ENCODE assay signal across 8 cellular contexts in the genomic region with DNA sequence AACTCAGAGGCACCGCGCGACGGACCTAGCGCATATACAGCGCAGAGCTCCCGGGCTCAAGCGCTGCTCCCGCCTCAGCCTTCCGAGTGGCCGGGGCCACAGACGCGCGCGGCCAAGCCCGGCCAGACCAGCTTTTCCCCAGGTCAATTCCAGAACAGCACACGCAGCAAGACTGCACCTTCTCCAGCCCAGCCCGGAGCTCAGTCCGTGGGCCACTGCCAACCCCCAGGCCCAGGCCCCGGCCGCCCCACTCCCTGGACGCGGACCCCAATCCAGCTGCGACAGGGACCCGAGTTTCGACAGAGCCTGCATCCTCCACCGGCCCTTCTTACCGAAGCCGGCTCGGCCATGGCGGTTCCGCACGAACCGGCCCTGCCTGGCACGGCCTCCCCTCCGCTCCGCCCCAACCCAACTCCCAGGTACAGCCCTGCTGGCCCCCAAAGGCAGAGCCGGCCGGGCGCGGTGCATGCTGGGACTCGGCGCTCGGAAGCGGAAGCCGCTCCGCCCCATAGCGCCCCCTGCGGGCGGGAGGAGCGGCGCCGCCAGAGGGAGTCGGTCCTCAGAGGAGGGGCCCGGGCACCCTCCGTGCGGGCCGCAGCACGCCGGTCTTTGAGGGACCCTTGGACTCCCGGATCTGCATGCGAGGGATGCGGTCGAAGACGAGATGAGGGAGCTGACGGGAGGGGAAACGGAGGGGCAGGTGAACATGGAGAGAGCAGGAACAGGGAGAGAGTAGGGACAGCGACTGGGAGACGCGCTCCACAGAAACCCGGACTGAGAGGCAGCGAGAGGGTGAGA. TPM values are rescaled to one million over a fixed set of nuclear protein-coding genes. Genes with fewer than 3 reads are reported as not detected.
DNase-seq lines count a peak whose midpoint lies in the region; ATAC-seq, FAIRE-seq and TF ChIP-seq lines count a peak whose summit lies in the region.

A gene with protein sequence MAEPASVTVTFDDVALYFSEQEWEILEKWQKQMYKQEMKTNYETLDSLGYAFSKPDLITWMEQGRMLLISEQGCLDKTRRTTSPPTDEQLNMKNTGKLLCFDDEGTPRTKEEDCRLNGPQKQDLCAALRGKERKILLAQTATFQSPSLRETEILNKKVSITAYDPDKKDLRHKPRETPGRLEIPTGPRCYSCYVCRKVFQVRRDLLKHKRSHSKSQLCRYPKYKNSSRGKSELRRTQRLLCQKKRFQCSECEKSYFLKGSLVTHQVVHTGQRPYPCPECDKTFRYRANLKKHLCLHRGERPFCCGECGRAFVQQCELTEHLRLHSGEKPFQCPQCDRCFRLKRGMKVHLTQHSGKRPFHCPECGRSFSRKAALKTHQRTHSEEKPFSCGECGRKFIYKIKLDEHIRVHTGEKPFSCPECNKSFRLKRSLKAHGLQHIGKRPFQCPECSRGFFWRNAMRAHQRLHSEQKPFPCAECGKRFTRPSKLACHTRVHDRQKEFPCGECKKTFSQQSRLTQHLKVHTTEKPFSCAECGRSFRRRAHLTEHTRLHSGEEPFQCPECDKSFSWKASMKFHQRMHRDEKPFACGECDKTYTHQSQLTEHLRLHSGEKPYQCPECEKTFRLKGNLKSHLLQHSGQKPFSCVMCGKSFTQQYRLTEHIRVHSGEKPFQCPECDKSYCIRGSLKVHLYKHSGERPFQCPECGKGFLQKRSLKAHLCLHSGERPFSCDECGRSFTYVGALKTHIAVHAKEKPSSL (minus strand): TSS at position 461 of the 798 bp plus-strand sequence. CDS start 111 bp downstream, at position 350.

- RAD21 ChIA-PET in HCT116 (lab: Charles Lee; ENCODE audit: low non-redundant PET in 1 of 2, low total read pairs in 2 of 2, uncharacterized antibody in 2 of 2, unreplicated experiment in 2 of 2), result no interaction called here

- no peaks in the 10 kb centered on the region for H3K9me2 ChIP-seq in HCT116 (ENCODE audit: insufficient read depth)
- no peaks in the 10 kb centered on the region for H3K9me2 ChIP-seq in MM.1S (replicated peaks; ENCODE audit: insufficient read depth, low read length)

- H3K36me3 ChIP-seq in HCT116 (ENCODE audit: control insufficient read depth in 1 of 2, insufficient read depth in 2 of 2, low read length in 2 of 2), result peaks cover 0 to 11% of the 10 kb centered on the region in 2 experiments; a peak in 3 of 4 replicates
- H3K36me3 ChIP-seq in MM.1S (replicated peaks; ENCODE audit: insufficient read depth, low read length), result peaks cover 12% of the 10 kb centered on the region

- H3K79me2 ChIP-seq in HCT116 (ENCODE audit: insufficient read depth, low read length), result peaks cover 26% of the 10 kb centered on the region
- peaks cover 32% of the 10 kb centered on the region for H3K79me2 ChIP-seq in MM.1S (ENCODE audit: low read length)

- H3K9ac ChIP-seq in HCT116 (ENCODE audit: low read length) (peak within 1 kb of the TSS; percentile 91), MM.1S (ENCODE audit: low read length) (peak within 1 kb of the TSS; percentile 98)

- H3K4me1 ChIP-seq in HCT116 (ENCODE audit: control insufficient read depth in 1 of 2, insufficient read depth in 2 of 2, low read length in 2 of 2), result peaks cover 10 to 27% of the 10 kb centered on the region in 2 experiments
- H3K4me1 ChIP-seq in MM.1S (ENCODE audit: low read length), result peaks cover 11% of the 10 kb centered on the region

- peak; percentile 90 for TF ChIP-seq POLR2A in HCT116 (IDR thresholded peaks at IDR 0.05; ENCODE audit: borderline replicate concordance, extremely low read depth, insufficient read depth, insufficient read length)

- POLR2A ChIA-PET in HCT116 (lab: Charles Lee), result interaction anchor here (0.7 to 1.5 kb wide), 5 partner anchors 13 to 60 kb away, joined by 3 to 5 read pairs (median 3); partner anchors contain the start of gene ZNF398

- intact Hi-C loops in HCT116 (cut with micrococcal nuclease), result loop anchor here (1.0 to 2.0 kb wide), 2 partner anchors 21 to 61 kb away; partner anchors contain the start of gene ZNF398

- H3K4me2 ChIP-seq in HCT116 (ENCODE audit: low read length) (peak within 1 kb of the TSS; percentile 96), MM.1S (ENCODE audit: low read depth, low read length) (peak within 1 kb of the TSS; percentile 95)

- BruUV-seq in HCT116 (replicated peaks; lab: Mats Ljungman, UMichigan), result no TSS peak

- FAIRE-seq in frontal cortex (lab: Jason Lieb, UNC), result no peak

- peak; percentile 85 to 95 (median 94) for TF ChIP-seq CTCF in HCT116 (IDR thresholded peaks at IDR 0.05 in 2 of 3, conservative IDR thresholded peaks at IDR 0.05 in 1 of 3; ENCODE audit: borderline replicate concordance in 1 of 3, insufficient read depth in 1 of 3, low read depth in 2 of 3, low read length in 2 of 3)
- peak; percentile 98 for TF ChIP-seq CTCF in MM.1S (IDR thresholded peaks at IDR 0.05; ENCODE audit: low read length)

- no peaks in the 10 kb centered on the region for H3K27me3 ChIP-seq in HCT116 (ENCODE audit: insufficient read depth, low read length)
- no peaks in the 10 kb centered on the region for H3K27me3 ChIP-seq in MM.1S (replicated peaks; ENCODE audit: insufficient read depth, low read length)

- peak; percentile 81 for DNase-seq in GM04504 (ENCODE audit: low read depth)
- peak; percentile 85 for DNase-seq in HCT116 (ENCODE audit: low read depth, low spot score)
- DNase-seq in MM.1S, result peak; percentile 98
- DNase-seq in SIG-M5 treated with dmso at 0.1 percent for 504 hours (lab: John Stamatoyannopoulos, UW; ENCODE audit: unreplicated experiment), result peak; percentile 83
- peak; percentile 95 for DNase-seq in activated naive CD4-positive, alpha-beta T cell treated with Interleukin-2 at 50 U/mL for 16 hours
- peak; percentile 95 to 96 for DNase-seq in frontal cortex (ENCODE audit: low spot score in 2 of 2)
- DNase-seq in occipital lobe (lab: John Stamatoyannopoulos, UW), result peak; percentile 90

- H4K20me1 ChIP-seq in HCT116 (ENCODE audit: insufficient read depth) (peaks cover 4% of the 10 kb centered on the region; the same call in 1 of the 2 replicates), MM.1S (ENCODE audit: insufficient read depth, low read length) (no peaks in the 10 kb centered on the region)

- ATAC-seq in HCT116, result peak; percentile 85

- H3K4me3 ChIP-seq in HCT116 (replicated peaks in 1 of 2; ENCODE audit: low read depth in 1 of 2, low read length in 2 of 2) (peak within 1 kb of the TSS; percentile 83 to 97), MM.1S (ENCODE audit: low read length) (peak within 1 kb of the TSS; percentile 99)

- peak within 1 kb of the TSS; percentile 17 for H2AFZ ChIP-seq in HCT116 (ENCODE audit: low read depth, low read length, poor library complexity, severe bottlenecking)
- peak within 1 kb of the TSS; percentile 99 for H2AFZ ChIP-seq in MM.1S (ENCODE audit: low read length)

- CTCF ChIA-PET in HCT116 (lab: Charles Lee), result interaction anchor here (1.1 to 4.5 kb wide), 3 partner anchors 22 to 69 kb away, joined by 3 to 28 read pairs (median 3); partner anchors contain the start of genes ZNF282 and ZNF398

- peaks cover 0 to 9% of the 10 kb centered on the region in 2 experiments; a peak in 2 of 4 replicates for H3K9me3 ChIP-seq in HCT116 (ENCODE audit: control insufficient read depth in 1 of 2, insufficient read depth in 1 of 2, low read depth in 1 of 2, low read length in 2 of 2)
- no peaks in the 10 kb centered on the region for H3K9me3 ChIP-seq in MM.1S (replicated peaks; ENCODE audit: insufficient read depth, low read length)

- peak; percentile 49; the same call in 1 of the 2 replicates for TF ChIP-seq RAD21 in HCT116 (IDR thresholded peaks at IDR 0.05; ENCODE audit: low read depth)

- peaks cover 21% of the 10 kb centered on the region for H3F3A ChIP-seq in MM.1S (ENCODE audit: insufficient read depth, low read length)

- H3K27ac ChIP-seq in HCT116 (ENCODE audit: low read depth, low read length) (peak within 1 kb of the TSS; percentile 96), MM.1S (ENCODE audit: low read length) (peak within 1 kb of the TSS; percentile 82), temporal lobe (ENCODE audit: low read depth, low read length) (peak within 1 kb of the TSS; percentile 91)

TF ChIP-seq in HCT116, 20 proteins besides CTCF, POLR2A, EP300 and RAD21 (continues in another document):
- no peak for TF ChIP-seq CEBPB (IDR thresholded peaks at IDR 0.05; ENCODE audit: low read depth)
- TF ChIP-seq ZBTB33 (IDR thresholded peaks at IDR 0.05; ENCODE audit: extremely low read depth, insufficient replicate concordance, low read length), result peak; percentile 78
- peak; percentile 87 for TF ChIP-seq YY1 (IDR thresholded peaks at IDR 0.05; ENCODE audit: extremely low read depth, insufficient replicate concordance, low read depth, low read length)
- peak; percentile 97 for TF ChIP-seq ZFX (IDR thresholded peaks at IDR 0.05)
- TF ChIP-seq EGR1 (IDR thresholded peaks at IDR 0.05; ENCODE audit: low read depth), result no peak
- peak; percentile 97 for TF ChIP-seq POLR2AphosphoS5 (IDR thresholded peaks at IDR 0.05; ENCODE audit: low read depth, low read length)
- TF ChIP-seq SP1 (IDR thresholded peaks at IDR 0.05; ENCODE audit: low read depth), result peak; percentile 65
- no peak for TF ChIP-seq EZH2 (IDR thresholded peaks at IDR 0.05)
- TF ChIP-seq, protein P1, sequence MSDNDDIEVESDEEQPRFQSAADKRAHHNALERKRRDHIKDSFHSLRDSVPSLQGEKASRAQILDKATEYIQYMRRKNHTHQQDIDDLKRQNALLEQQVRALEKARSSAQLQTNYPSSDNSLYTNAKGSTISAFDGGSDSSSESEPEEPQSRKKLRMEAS (IDR thresholded peaks at IDR 0.05), result peak; percentile 85
- TF ChIP-seq CBX3 (IDR thresholded peaks at IDR 0.05; ENCODE audit: low read depth), result no peak
- peak; percentile 77; the same call in 1 of the 2 replicates for TF ChIP-seq ELF1 (IDR thresholded peaks at IDR 0.05; ENCODE audit: borderline replicate concordance, low read depth)
- peak; percentile 97 for TF ChIP-seq SIN3A (IDR thresholded peaks at IDR 0.05; ENCODE audit: low read depth)
- no peak for TF ChIP-seq EZH2phosphoT487 (IDR thresholded peaks at IDR 0.05; ENCODE audit: borderline replicate concordance)

RNA-seq across cellular contexts. Expression of the gene that starts here (rescaled TPM):
- total RNA-seq in HCT116 (2021; ENCODE audit: unreplicated experiment) (2.1 TPM), frontal cortex (6.9 TPM), occipital lobe (5.1 TPM), temporal lobe (4.4 TPM)
- polyA plus RNA-seq in HCT116 (2012), result 1.2 and 1.5 TPM in 2 replicates

Comparison
In these comparisons a context has a peak if more than half of its experiments do, and no peak if none do; other contexts are left out.
1. Peak in every context shown above with its lines: DNase-seq, ATAC-seq, H3K4me3 ChIP-seq and H3K27ac ChIP-seq.